Comparison of ENCODE assay signal across 14 cellular contexts in genomic region chr21:36813071-36813470, GRCh38.
DNase-seq lines count a peak whose midpoint lies in the region; ATAC-seq and TF ChIP-seq lines count a peak whose summit lies in the region.
"Had no signal": no experiment of that assay in that cellular context is flagged by ENCODE, and none has a peak within 500 bp of the region (broad histone marks: within the 10 kb centered on the region; RNA-seq: fewer than 3 reads in every experiment).

No MANE protein-coding gene starts in this region.

- DNase-seq in AG09319 (ENCODE audit: extremely low read depth, low read depth) (peak; percentile 16), adipocyte (ENCODE audit: low read depth) (peak; percentile 5), fibroblast of gingiva (ENCODE audit: low read depth) (peak; percentile 44), trophoblast cell (peak; percentile 65 to 92), NCI-H510A treated with DMSO at 0.1 percent for 48 hours (lab: John Stamatoyannopoulos, UW) (no peak), epidermal melanocyte (ENCODE audit: insufficient read length, low spot score) (no peak)
- DNase-seq in CD8-positive, alpha-beta T cell: no peak
- no peak for DNase-seq in activated T-helper 2 cell treated with anti-CD3 and anti-CD28 coated beads, Interferon-gamma antibody, Interleukin-2, Interleukin-4, amounts not matched to agents 10 μg/mL and 5 μg/mL and 100 μg/mL, durations not matched to agents 14 hours and 24 hours and 36 hours (ENCODE audit: low spot score)
- DNase-seq: ACHN, AML-193, HCEC 1CT, HFFc6 had no signal

- H2BK12ac ChIP-seq in trophoblast cell (ENCODE audit: low read length): no peak overlapping the region

- no peak overlapping the region for H3K23ac ChIP-seq in trophoblast cell (ENCODE audit: low read length)

- intact Hi-C loops in CD8-positive, alpha-beta T cell (cut with DNase I, micrococcal nuclease): no loop called here
- intact Hi-C loops in activated T-helper 2 cell treated with anti-CD3 and anti-CD28 coated beads, Interferon-gamma antibody, Interleukin-2, Interleukin-4, amounts not matched to agents 10 μg/mL and 5 μg/mL and 100 μg/mL, durations not matched to agents 14 hours and 24 hours and 36 hours (cut with micrococcal nuclease): no loop called here

- CTCF ChIA-PET in CD8-positive, alpha-beta T cell (lab: Charles Lee): no interaction called here

- H3K4me3 ChIP-seq in adipocyte (ENCODE audit: low read length) (no peak overlapping the region), trophoblast cell (ENCODE audit: low read depth, low read length) (no peak overlapping the region)
- no peak overlapping the region for H3K4me3 ChIP-seq in CD8-positive, alpha-beta T cell (ENCODE audit: low read depth, low read length)
- H3K4me3 ChIP-seq: BLaER1 had no signal

- H3K27me3 ChIP-seq in adipocyte (replicated peaks; ENCODE audit: control insufficient read depth, insufficient read depth, low read length) (no peaks in the 10 kb centered on the region), trophoblast cell (ENCODE audit: insufficient read depth, low read length) (no peaks in the 10 kb centered on the region)
- no peaks in the 10 kb centered on the region for H3K27me3 ChIP-seq in CD8-positive, alpha-beta T cell (ENCODE audit: insufficient read depth, low read length)
- H3K27me3 ChIP-seq: BLaER1 had no signal

- no peak overlapping the region for H3K18ac ChIP-seq in trophoblast cell (ENCODE audit: low read length)

- H3K9me3 Mint-ChIP-seq in CD8-positive, alpha-beta T cell: no peaks in the 10 kb centered on the region
- no peaks in the 10 kb centered on the region for H3K9me3 Mint-ChIP-seq in activated T-helper 2 cell treated with anti-CD3 and anti-CD28 coated beads, Interferon-gamma antibody, Interleukin-2, Interleukin-4, amounts not matched to agents 10 μg/mL and 5 μg/mL and 100 μg/mL, durations not matched to agents 14 hours and 24 hours and 36 hours
- H3K9me3 Mint-ChIP-seq: HFFc6 had no signal

- no peak overlapping the region for H2BK120ac ChIP-seq in trophoblast cell (ENCODE audit: insufficient read depth, low read length, poor library complexity)

- H3K79me2 ChIP-seq in trophoblast cell (ENCODE audit: control insufficient read depth, insufficient read depth, low read length, poor library complexity): no peaks in the 10 kb centered on the region

- no peaks in the 10 kb centered on the region for H3K9me3 ChIP-seq in adipocyte (ENCODE audit: control insufficient read depth, low read length)
- H3K9me3 ChIP-seq in trophoblast cell (ENCODE audit: insufficient read depth, low read depth, low read length): no peaks in the 10 kb centered on the region
- no peaks in the 10 kb centered on the region for H3K9me3 ChIP-seq in CD8-positive, alpha-beta T cell (ENCODE audit: low read length)
- H3K9me3 ChIP-seq: BLaER1 had no signal

- H4K91ac ChIP-seq in trophoblast cell (ENCODE audit: low read depth, low read length): no peak overlapping the region

- no CpG with 5 or more reads among the region's 3 CpGs for WGBS in trophoblast cell (ENCODE audit: extremely low coverage, insufficient coverage, insufficient read length)

- H3K79me1 ChIP-seq in trophoblast cell (ENCODE audit: low read length): no peaks in the 10 kb centered on the region

- H4K8ac ChIP-seq in trophoblast cell (ENCODE audit: low read depth, low read length): no peak overlapping the region

- H4K12ac ChIP-seq in trophoblast cell (ENCODE audit: low read depth, low read length): no peak overlapping the region

- H3K9ac ChIP-seq in adipocyte (ENCODE audit: low read length): no peak overlapping the region
- H3K9ac ChIP-seq in trophoblast cell (ENCODE audit: low read length): no peak overlapping the region
- H3K9ac ChIP-seq: BLaER1 had no signal

- peaks cover 2% of the 10 kb centered on the region for H3K36me3 Mint-ChIP-seq in CD8-positive, alpha-beta T cell
- H3K36me3 Mint-ChIP-seq in activated T-helper 2 cell treated with anti-CD3 and anti-CD28 coated beads, Interferon-gamma antibody, Interleukin-2, Interleukin-4, amounts not matched to agents 10 μg/mL and 5 μg/mL and 100 μg/mL, durations not matched to agents 14 hours and 24 hours and 36 hours (ENCODE audit: low read depth): no peaks in the 10 kb centered on the region

- no peaks in the 10 kb centered on the region for H3K27me3 Mint-ChIP-seq in CD8-positive, alpha-beta T cell (ENCODE audit: low read depth)
- H3K27me3 Mint-ChIP-seq in activated T-helper 2 cell treated with anti-CD3 and anti-CD28 coated beads, Interferon-gamma antibody, Interleukin-2, Interleukin-4, amounts not matched to agents 10 μg/mL and 5 μg/mL and 100 μg/mL, durations not matched to agents 14 hours and 24 hours and 36 hours (ENCODE audit: low read depth): no peaks in the 10 kb centered on the region

- no peak overlapping the region for H3K4me2 ChIP-seq in trophoblast cell (ENCODE audit: low read length)
- H3K4me2 ChIP-seq: BLaER1 had no signal

- H3K4me1 ChIP-seq in adipocyte (ENCODE audit: control insufficient read depth, insufficient read depth, low read length) (no peaks in the 10 kb centered on the region), trophoblast cell (ENCODE audit: control insufficient read depth in 1 of 2, insufficient read depth in 2 of 2, low read length in 2 of 2) (no peaks in the 10 kb centered on the region)
- H3K4me1 ChIP-seq in CD8-positive, alpha-beta T cell (ENCODE audit: insufficient read depth, low read length): no peaks in the 10 kb centered on the region
- H3K4me1 ChIP-seq: BLaER1 had no signal

- no peak overlapping the region for H3K14ac ChIP-seq in trophoblast cell (ENCODE audit: low read length)

- TF ChIP-seq CTCF in AG09319 (IDR thresholded peaks at IDR 0.05; ENCODE audit: low read depth, low read length): no peak
- no peak for TF ChIP-seq CTCF in CD8-positive, alpha-beta T cell (IDR thresholded peaks at IDR 0.05)

- POLR2A ChIA-PET in CD8-positive, alpha-beta T cell (lab: Charles Lee): no interaction called here

- no peak overlapping the region for H3K27ac Mint-ChIP-seq in CD8-positive, alpha-beta T cell
- H3K27ac Mint-ChIP-seq in activated T-helper 2 cell treated with anti-CD3 and anti-CD28 coated beads, Interferon-gamma antibody, Interleukin-2, Interleukin-4, amounts not matched to agents 10 μg/mL and 5 μg/mL and 100 μg/mL, durations not matched to agents 14 hours and 24 hours and 36 hours: no peak overlapping the region
- H3K27ac Mint-ChIP-seq: HFFc6 had no signal

- no peak overlapping the region for H3K4ac ChIP-seq in trophoblast cell (ENCODE audit: low read depth, low read length)

- no peak overlapping the region for H2AK5ac ChIP-seq in trophoblast cell (ENCODE audit: low read length)

- H3K27ac ChIP-seq in trophoblast cell (ENCODE audit: low read depth, low read length): no peak overlapping the region
- no peak overlapping the region for H3K27ac ChIP-seq in CD8-positive, alpha-beta T cell (ENCODE audit: low read depth, low read length)
- H3K27ac ChIP-seq: BLaER1, HL-60 had no signal

- peaks cover 1% of the 10 kb centered on the region for H3K4me1 Mint-ChIP-seq in CD8-positive, alpha-beta T cell (ENCODE audit: low read depth)
- H3K4me1 Mint-ChIP-seq in activated T-helper 2 cell treated with anti-CD3 and anti-CD28 coated beads, Interferon-gamma antibody, Interleukin-2, Interleukin-4, amounts not matched to agents 10 μg/mL and 5 μg/mL and 100 μg/mL, durations not matched to agents 14 hours and 24 hours and 36 hours (ENCODE audit: low read depth): peaks cover 2% of the 10 kb centered on the region

- no peaks in the 10 kb centered on the region for H3K36me3 ChIP-seq in adipocyte (ENCODE audit: control insufficient read depth, insufficient read depth, low read length, severe bottlenecking)
- H3K36me3 ChIP-seq in trophoblast cell (ENCODE audit: control insufficient read depth in 1 of 2, insufficient read depth in 2 of 2, low read length in 2 of 2): no peaks in the 10 kb centered on the region
- H3K36me3 ChIP-seq in CD8-positive, alpha-beta T cell (ENCODE audit: insufficient read depth, low read length): no peaks in the 10 kb centered on the region
- H3K36me3 ChIP-seq: BLaER1 had no signal

- no peak for ATAC-seq in CD8-positive, alpha-beta T cell

- no peak overlapping the region for H2BK5ac ChIP-seq in trophoblast cell (ENCODE audit: low read depth, low read length, poor library complexity)

- H2AFZ ChIP-seq in trophoblast cell (ENCODE audit: insufficient read depth, low read length, poor library complexity): no peak overlapping the region

- H3K4me3 Mint-ChIP-seq in CD8-positive, alpha-beta T cell: no peak overlapping the region
- H3K4me3 Mint-ChIP-seq in activated T-helper 2 cell treated with anti-CD3 and anti-CD28 coated beads, Interferon-gamma antibody, Interleukin-2, Interleukin-4, amounts not matched to agents 10 μg/mL and 5 μg/mL and 100 μg/mL, durations not matched to agents 14 hours and 24 hours and 36 hours (ENCODE audit: low read depth): no peak overlapping the region
- H3K4me3 Mint-ChIP-seq: HFFc6 had no signal

Comparison
In these comparisons a context has a peak if more than half of its experiments do, and no peak if none do; other contexts are left out.
1. DNase-seq: peak in AG09319 (single experiment), adipocyte (single experiment), fibroblast of gingiva (single experiment) and trophoblast cell (2 of 2); none in NCI-H510A treated with DMSO at 0.1 percent for 48 hours (single experiment), CD8-positive, alpha-beta T cell (0 of 7), epidermal melanocyte (single experiment) and activated T-helper 2 cell treated with anti-CD3 and anti-CD28 coated beads, Interferon-gamma antibody, Interleukin-2, Interleukin-4, amounts not matched to agents 10 μg/mL and 5 μg/mL and 100 μg/mL, durations not matched to agents 14 hours and 24 hours and 36 hours (single experiment).